Comparison of ENCODE assay signal across 7 cellular contexts in the genomic region with DNA sequence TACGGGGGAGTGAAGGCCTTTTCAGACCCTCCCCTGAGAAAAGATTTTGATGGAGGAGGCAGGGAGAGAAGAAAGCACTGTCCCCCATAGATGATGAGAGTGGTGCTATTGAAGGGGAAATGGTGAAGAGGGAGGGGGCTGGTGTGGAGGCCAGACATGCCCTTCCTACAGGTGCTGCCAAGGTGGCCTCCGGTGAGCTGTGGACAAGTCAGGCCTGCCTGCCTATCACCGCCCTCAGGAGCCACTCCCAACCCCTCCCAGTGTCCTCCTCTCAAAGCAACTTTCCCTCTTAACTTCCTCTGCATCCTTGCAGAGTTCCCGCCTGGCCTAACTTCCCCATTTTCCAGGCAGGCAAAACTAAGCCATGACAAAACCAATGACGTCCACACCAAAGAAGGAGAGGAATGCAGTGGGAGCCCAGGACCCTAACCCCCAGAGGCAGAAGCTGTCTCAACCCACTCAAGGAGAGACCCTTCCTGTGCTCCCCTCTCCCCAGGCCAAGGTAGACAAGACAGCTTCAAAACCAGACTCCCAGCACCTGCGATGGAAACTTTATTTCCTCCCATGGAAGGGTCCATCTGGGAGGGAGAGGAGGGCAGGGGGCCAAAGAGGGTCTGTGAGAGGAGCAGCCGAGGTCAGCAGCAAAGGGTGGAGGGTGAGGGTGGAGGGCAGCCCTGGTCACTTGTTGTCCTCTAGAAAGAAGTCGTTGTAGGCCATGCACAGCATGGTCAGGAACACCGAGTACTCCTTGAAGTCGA. TPM values are rescaled to one million over a fixed set of nuclear protein-coding genes. Genes with fewer than 3 reads are reported as not detected.
DNase-seq lines count a peak whose midpoint lies in the region; TF ChIP-seq lines count a peak whose summit lies in the region.
"Had no signal": no experiment of that assay in that cellular context is flagged by ENCODE, and none has a peak within 500 bp of the region (broad histone marks: within the 10 kb centered on the region; RNA-seq: fewer than 3 reads in every experiment).

No MANE protein-coding gene starts in this region.

- H3K27me3 ChIP-seq in cardiac muscle cell (no peaks in the 10 kb centered on the region), tibial artery (no peaks in the 10 kb centered on the region)

- CTCF ChIA-PET in activated CD4-positive, alpha-beta T cell treated with anti-CD3 and anti-CD28 coated beads, Interleukin-2, amount 10 ng/mL, durations not matched to agents 7 days and 5 days (lab: Charles Lee): interaction anchor here (1.0 to 7.2 kb wide), 6 partner anchors 9 to 91 kb away, joined by 3 to 56 read pairs (median 13); a partner anchor contains a TSS

- H3K4me1 ChIP-seq in cardiac muscle cell (ENCODE audit: low read depth) (peaks cover 11% of the 10 kb centered on the region), tibial artery (peaks cover 0 to 46% (median 36%) of the 10 kb centered on the region in 4 donors)

- H3K4me3 ChIP-seq in cardiac muscle cell (peak overlapping the region; percentile 17), tibial artery (peak overlapping the region; percentile 72 to 94)

- peaks cover 50% of the 10 kb centered on the region for H3K36me3 Mint-ChIP-seq in activated CD4-positive, alpha-beta T cell treated with anti-CD3 and anti-CD28 coated beads, Interleukin-2, amount 10 ng/mL, durations not matched to agents 7 days and 5 days (ENCODE audit: low read depth)

- peak overlapping the region; percentile 98 for H3K27ac Mint-ChIP-seq in activated CD4-positive, alpha-beta T cell treated with anti-CD3 and anti-CD28 coated beads, Interleukin-2, amount 10 ng/mL, durations not matched to agents 7 days and 5 days

- peaks cover 83% of the 10 kb centered on the region for H3K4me1 Mint-ChIP-seq in activated CD4-positive, alpha-beta T cell treated with anti-CD3 and anti-CD28 coated beads, Interleukin-2, amount 10 ng/mL, durations not matched to agents 7 days and 5 days

- no peak overlapping the region for H3K27ac ChIP-seq in cardiac muscle cell
- H3K27ac ChIP-seq in tibial artery: peak overlapping the region; percentile 93 to 99

- no peaks in the 10 kb centered on the region for H3K27me3 Mint-ChIP-seq in activated CD4-positive, alpha-beta T cell treated with anti-CD3 and anti-CD28 coated beads, Interleukin-2, amount 10 ng/mL, durations not matched to agents 7 days and 5 days

- H3K36me3 ChIP-seq in cardiac muscle cell (no peaks in the 10 kb centered on the region), tibial artery (peaks cover 0 to 9% (median 9%) of the 10 kb centered on the region in 3 donors)

- no peak for DNase-seq in activated CD4-positive, alpha-beta T cell treated with anti-CD3 and anti-CD28 coated beads, Interleukin-2, amount 10 ng/mL, durations not matched to agents 7 days and 5 days
- no peak for DNase-seq in activated CD4-positive, alpha-beta T cell treated with anti-CD3 and anti-CD28 coated beads, Interleukin-2, amount 50 U/mL, for 4 hours
- DNase-seq in cardiac muscle cell (ENCODE audit: low read depth in 1 of 2, low spot score in 1 of 2): no peak
- DNase-seq in tibial artery: peak; percentile 43 to 74
- DNase-seq in midbrain (lab: John Stamatoyannopoulos, UW): no peak
- DNase-seq in NCI-H1436 treated with DMSO at 0.1 percent for 48 hours (lab: John Stamatoyannopoulos, UW): no peak
- DNase-seq: DND-41 had no signal

- peak overlapping the region; percentile 82 for H3K4me3 Mint-ChIP-seq in activated CD4-positive, alpha-beta T cell treated with anti-CD3 and anti-CD28 coated beads, Interleukin-2, amount 10 ng/mL, durations not matched to agents 7 days and 5 days

- intact Hi-C loops in tibial artery (cut with DNase I; ENCODE audit: low total_unique reads): no loop called here

- TF ChIP-seq CTCF in cardiac muscle cell (IDR thresholded peaks at IDR 0.05; ENCODE audit: low read depth, low read length) (no peak), tibial artery (IDR thresholded peaks at IDR 0.05) (no peak)

- POLR2A ChIA-PET in activated CD4-positive, alpha-beta T cell treated with anti-CD3 and anti-CD28 coated beads, Interleukin-2, amount 10 ng/mL, durations not matched to agents 7 days and 5 days (lab: Charles Lee): interaction anchor here (1.2 kb wide), 1 partner anchor 9 kb away, joined by 6 read pairs; a partner anchor contains a TSS

- H3K9me3 Mint-ChIP-seq in activated CD4-positive, alpha-beta T cell treated with anti-CD3 and anti-CD28 coated beads, Interleukin-2, amount 10 ng/mL, durations not matched to agents 7 days and 5 days: no peaks in the 10 kb centered on the region

- no peaks in the 10 kb centered on the region for H3K9me3 ChIP-seq in cardiac muscle cell (ENCODE audit: low read depth)
- H3K9me3 ChIP-seq in tibial artery: no peaks in the 10 kb centered on the region

RNA-seq across cellular contexts. Expression of a gene that starts 1.0 kb away (rescaled TPM):
- total RNA-seq in activated CD4-positive, alpha-beta T cell treated with anti-CD3 and anti-CD28 coated beads, Interleukin-2, amount 10 ng/mL, durations not matched to agents 7 days and 5 days: 100 to 1,000 TPM; 444 to 557 TPM
- 13.7 and 23.1 TPM in 2 replicates for total RNA-seq in cardiac muscle cell
- 40.7 and 54.7 TPM in 2 replicates for polyA plus RNA-seq in cardiac muscle cell

RNA-seq across cellular contexts. Expression of a gene that starts 3.9 kb away (rescaled TPM):
- 1 to 10 TPM; 3.0 to 3.8 TPM for total RNA-seq in activated CD4-positive, alpha-beta T cell treated with anti-CD3 and anti-CD28 coated beads, Interleukin-2, amount 10 ng/mL, durations not matched to agents 7 days and 5 days
- not detected in 2 replicates for total RNA-seq in cardiac muscle cell
- polyA plus RNA-seq in cardiac muscle cell: 0.31 and 0.52 TPM in 2 replicates

RNA-seq across cellular contexts. Expression of a gene that starts 8.8 kb away (rescaled TPM):
- total RNA-seq in activated CD4-positive, alpha-beta T cell treated with anti-CD3 and anti-CD28 coated beads, Interleukin-2, amount 10 ng/mL, durations not matched to agents 7 days and 5 days: 100 to 1,000 TPM; 678 to 905 TPM
- total RNA-seq in cardiac muscle cell: 74.1 and 89.4 TPM in 2 replicates
- 129 and 133 TPM in 2 replicates for polyA plus RNA-seq in cardiac muscle cell

RNA-seq across cellular contexts. Expression of a gene that starts 12.3 kb away (rescaled TPM):
- total RNA-seq in activated CD4-positive, alpha-beta T cell treated with anti-CD3 and anti-CD28 coated beads, Interleukin-2, amount 10 ng/mL, durations not matched to agents 7 days and 5 days: not detected
- total RNA-seq in cardiac muscle cell: 1.8 TPM in 1 of 2 replicates, not detected in the other
- polyA plus RNA-seq in cardiac muscle cell: 0.42 and 0.86 TPM in 2 replicates

RNA-seq across cellular contexts. Expression of a gene that starts 28.8 kb away (rescaled TPM):
- 1 to 10 TPM in 1 of 2 experiments, under 1 TPM in 1; 0.50 to 1.8 TPM for total RNA-seq in activated CD4-positive, alpha-beta T cell treated with anti-CD3 and anti-CD28 coated beads, Interleukin-2, amount 10 ng/mL, durations not matched to agents 7 days and 5 days
- 0.35 TPM in 1 of 2 replicates, not detected in the other for total RNA-seq in cardiac muscle cell
- 2.3 and 3.7 TPM in 2 replicates for polyA plus RNA-seq in cardiac muscle cell

Comparison
In these comparisons a context has a peak if more than half of its experiments do, and no peak if none do; other contexts are left out.
1. DNase-seq: peak in tibial artery (2 of 2); none in activated CD4-positive, alpha-beta T cell treated with anti-CD3 and anti-CD28 coated beads, Interleukin-2, amount 10 ng/mL, durations not matched to agents 7 days and 5 days (single experiment), activated CD4-positive, alpha-beta T cell treated with anti-CD3 and anti-CD28 coated beads, Interleukin-2, amount 50 U/mL, for 4 hours (0 of 2), cardiac muscle cell (0 of 2), midbrain (single experiment) and NCI-H1436 treated with DMSO at 0.1 percent for 48 hours (single experiment).
2. RNA of a gene that starts 1.0 kb away (total RNA-seq): 444 to 557 TPM in activated CD4-positive, alpha-beta T cell treated with anti-CD3 and anti-CD28 coated beads, Interleukin-2, amount 10 ng/mL, durations not matched to agents 7 days and 5 days; 13.7 to 23.1 TPM in cardiac muscle cell; every median in the first group is over 10 times any median in the second.